ENCODE assay signal across 1 cellular context in genomic region chr22:33379836-33380235, GRCh38.
TF ChIP-seq lines count a peak whose summit lies in the region.

No MANE protein-coding gene starts in this region.

TF ChIP-seq in liver, 16 proteins besides CTCF, POLR2A, EP300 and RAD21 (continued from another document):
- TF ChIP-seq MAX (IDR thresholded peaks at IDR 0.05) (peak; percentile 27), TAF1 (conservative IDR thresholded peaks at IDR 0.05) (no peak)
